Comparison of ENCODE assay signal across 8 cellular contexts in genomic region chr7:95511716-95512260, GRCh38. TPM values are rescaled to one million over a fixed set of nuclear protein-coding genes. Genes with fewer than 3 reads are reported as not detected.
A peak's percentile ranks its signal among the peaks of the same experiment; 100 is the strongest.
DNase-seq lines count a peak whose midpoint lies in the region; ATAC-seq and TF ChIP-seq lines count a peak whose summit lies in the region.

No MANE protein-coding gene starts in this region.

- H3K27ac ChIP-seq in HL-60 (replicated peaks) (no peak overlapping the region), OCI-LY3 (ENCODE audit: low read length) (no peak overlapping the region), foreskin keratinocyte (no peak overlapping the region), transverse colon (no peak overlapping the region)

- no peak overlapping the region for H3K4me3 ChIP-seq in HL-60 (replicated peaks; ENCODE audit: insufficient read depth, low read length)
- peak overlapping the region; percentile 67 for H3K4me3 ChIP-seq in OCI-LY3 (ENCODE audit: low read length)
- H3K4me3 ChIP-seq in transverse colon, result no peak overlapping the region

- no peak for TF ChIP-seq POLR2A in transverse colon (IDR thresholded peaks at IDR 0.05)

- H4K20me1 ChIP-seq in OCI-LY3 (ENCODE audit: insufficient read depth, low read length), result no peaks in the 10 kb centered on the region

- peak overlapping the region in 1 of 2 donors; percentile 27 for H3K4me3 Mint-ChIP-seq in activated T-cell treated with anti-CD3 and anti-CD28 coated beads, Interleukin-2, amount 50 U/mL, for 72 hours

- H3K36me3 Mint-ChIP-seq in activated T-cell treated with anti-CD3 and anti-CD28 coated beads, Interleukin-2, amount 50 U/mL, for 72 hours (ENCODE audit: insufficient read depth in 2 of 2), result no peaks in the 10 kb centered on the region

- H3K36me3 ChIP-seq in OCI-LY3 (replicated peaks; ENCODE audit: low read depth, low read length) (no peaks in the 10 kb centered on the region), transverse colon (no peaks in the 10 kb centered on the region)

- peak; percentile 96 for ATAC-seq in GM21390 (IDR thresholded peaks at IDR 0.05; ENCODE audit: unreplicated experiment)
- ATAC-seq in activated T-cell treated with anti-CD3 and anti-CD28 coated beads, Interleukin-2, amount 50 U/mL, for 72 hours (replicated peaks in 1 of 2), result peak; percentile 79 to 86
- ATAC-seq in foreskin keratinocyte, result peak; percentile 88
- peak; percentile 75 for ATAC-seq in omental fat pad (ENCODE audit: low FRiP score)

- H3K4me1 ChIP-seq in OCI-LY3 (ENCODE audit: low read length), result peaks cover 9% of the 10 kb centered on the region
- H3K4me1 ChIP-seq in foreskin keratinocyte, result no peaks in the 10 kb centered on the region
- no peaks in the 10 kb centered on the region for H3K4me1 ChIP-seq in transverse colon

- intact Hi-C loops in transverse colon (cut with DNase I; ENCODE audit: low total_unique reads), result loop anchor here (5.0 kb wide), 1 partner anchor 181 kb away; no protein-coding TSS in a partner anchor

- H2AFZ ChIP-seq in OCI-LY3 (ENCODE audit: low read depth, low read length), result peak overlapping the region; percentile 86; the same call in 1 of the 2 replicates

- in situ Hi-C loops in transverse colon (cut with MboI; ENCODE audit: low pct_ligation_motif_present in 1 of 4, low pct_unique_long_range_greater_than_20kb in 1 of 4, low sequenced_read_pairs in 3 of 4), result no loop called here

- H3K4me2 ChIP-seq in OCI-LY3 (ENCODE audit: low read length), result peak overlapping the region; percentile 81

- no peaks in the 10 kb centered on the region for H3K79me2 ChIP-seq in OCI-LY3 (ENCODE audit: low read length)

- TF ChIP-seq EP300 in transverse colon (IDR thresholded peaks at IDR 0.05; ENCODE audit: low read depth), result no peak

- no peaks in the 10 kb centered on the region for H3K27me3 ChIP-seq in HL-60 (ENCODE audit: insufficient read depth, poor library complexity, severe bottlenecking)
- peaks cover 26% of the 10 kb centered on the region for H3K27me3 ChIP-seq in OCI-LY3 (ENCODE audit: low read depth, low read length)
- H3K27me3 ChIP-seq in foreskin keratinocyte, result peaks cover 25% of the 10 kb centered on the region
- peaks cover 3% of the 10 kb centered on the region for H3K27me3 ChIP-seq in transverse colon

- H3K27ac Mint-ChIP-seq in activated T-cell treated with anti-CD3 and anti-CD28 coated beads, Interleukin-2, amount 50 U/mL, for 72 hours, result no peak overlapping the region

- DNase-seq in DMS79 treated with DMSO at 0.1 percent for 48 hours (lab: John Stamatoyannopoulos, UW) (peak; percentile 63), HL-60 (ENCODE audit: low read depth in 1 of 2, low spot score in 1 of 2) (peak; percentile 37 to 67), foreskin keratinocyte (peak in 1 of 2 donors; percentile 45), omental fat pad (ENCODE audit: low spot score) (peak; percentile 75), transverse colon (peak; percentile 76)
- peak; percentile 58 to 61 for DNase-seq in activated T-cell treated with anti-CD3 and anti-CD28 coated beads, Interleukin-2, amount 50 U/mL, for 72 hours

- WGBS in transverse colon (ENCODE audit: low coverage in 1 of 2), 2 donors, result 24 to 30% methylated on average over 6 of the region's 6 CpGs

- no peaks in the 10 kb centered on the region for H3K9me3 ChIP-seq in OCI-LY3 (ENCODE audit: insufficient read depth, low read length)
- no peaks in the 10 kb centered on the region for H3K9me3 ChIP-seq in transverse colon

- H3K9ac ChIP-seq in OCI-LY3 (ENCODE audit: low read length), result no peak overlapping the region; the same call in 1 of the 2 replicates

- no peaks in the 10 kb centered on the region for H3K9me3 Mint-ChIP-seq in activated T-cell treated with anti-CD3 and anti-CD28 coated beads, Interleukin-2, amount 50 U/mL, for 72 hours

- TF ChIP-seq CTCF in HL-60 (IDR thresholded peaks at IDR 0.05; ENCODE audit: insufficient read depth, low read length) (peak; percentile 80), OCI-LY3 (IDR thresholded peaks at IDR 0.05; ENCODE audit: low read depth, low read length) (peak; percentile 89), foreskin keratinocyte (conservative IDR thresholded peaks at IDR 0.05) (peak; percentile 82), omental fat pad (IDR thresholded peaks at IDR 0.05) (peak in 2 of 3 donors; percentile 21 to 48), transverse colon (IDR thresholded peaks at IDR 0.05) (peak; percentile 79 to 94 (median 89))

- H3K4me1 Mint-ChIP-seq in activated T-cell treated with anti-CD3 and anti-CD28 coated beads, Interleukin-2, amount 50 U/mL, for 72 hours (ENCODE audit: low read depth), result no peaks in the 10 kb centered on the region

- H3K27me3 Mint-ChIP-seq in activated T-cell treated with anti-CD3 and anti-CD28 coated beads, Interleukin-2, amount 50 U/mL, for 72 hours (ENCODE audit: low read depth), result peaks cover 9% of the 10 kb centered on the region

RNA-seq across cellular contexts. Expression of gene ASB4, which starts 26.0 kb away (rescaled TPM):
- total RNA-seq in activated T-cell treated with anti-CD3 and anti-CD28 coated beads, Interleukin-2, amount 50 U/mL, for 72 hours, result not detected
- total RNA-seq in foreskin keratinocyte (not detected in 2 replicates), omental fat pad (under 1 TPM in 2 of 4 donors, not detected in 2; 0.12 to 0.28 TPM), transverse colon (not detected)
- polyA plus RNA-seq in foreskin keratinocyte, result not detected in 2 replicates

Comparison
In these comparisons a context has a peak if more than half of its experiments do, and no peak if none do; other contexts are left out.
1. CTCF ChIP-seq: peak in every context shown above with its lines; median percentile 89 in OCI-LY3; 89 in transverse colon; 82 in foreskin keratinocyte; 80 in HL-60; 34 in omental fat pad.